ENCODE assay signal across 10 cellular contexts in genomic region chr10:117441812-117442443, GRCh38.
DNase-seq lines count a peak whose midpoint lies in the region; ATAC-seq and TF ChIP-seq lines count a peak whose summit lies in the region.
"Had no signal": no experiment of that assay in that cellular context is flagged by ENCODE, and none has a peak within 500 bp of the region (broad histone marks: within the 10 kb centered on the region; RNA-seq: fewer than 3 reads in every experiment).

No MANE protein-coding gene starts in this region.

- no peaks in the 10 kb centered on the region for H3K4me1 ChIP-seq in psoas muscle

- H3K27ac ChIP-seq in psoas muscle, result no peak overlapping the region

- TF ChIP-seq CTCF in fibroblast of villous mesenchyme (IDR thresholded peaks at IDR 0.05; ENCODE audit: insufficient read depth, low read depth, low read length) (no peak), psoas muscle (IDR thresholded peaks at IDR 0.05) (no peak), type B pancreatic cell (conservative IDR thresholded peaks at IDR 0.05) (no peak)

- no peaks in the 10 kb centered on the region for H3K36me3 ChIP-seq in psoas muscle (ENCODE audit: insufficient read depth in 1 of 2, low read depth in 1 of 2)

- no peak overlapping the region for H3K4me3 Mint-ChIP-seq in activated CD8-positive, alpha-beta T cell treated with anti-CD3 and anti-CD28 coated beads, Interleukin-2, amount 10 ng/mL, durations not matched to agents 7 days and 5 days
- H3K4me3 Mint-ChIP-seq in type B pancreatic cell, result no peak overlapping the region
- H3K4me3 Mint-ChIP-seq: naive B cell had no signal

- no peaks in the 10 kb centered on the region for H3K36me3 Mint-ChIP-seq in activated CD8-positive, alpha-beta T cell treated with anti-CD3 and anti-CD28 coated beads, Interleukin-2, amount 10 ng/mL, durations not matched to agents 7 days and 5 days (ENCODE audit: low read depth)
- no peaks in the 10 kb centered on the region for H3K36me3 Mint-ChIP-seq in type B pancreatic cell

- H3K27me3 Mint-ChIP-seq in activated CD8-positive, alpha-beta T cell treated with anti-CD3 and anti-CD28 coated beads, Interleukin-2, amount 10 ng/mL, durations not matched to agents 7 days and 5 days (ENCODE audit: low read depth), result no peaks in the 10 kb centered on the region
- H3K27me3 Mint-ChIP-seq in type B pancreatic cell, result peaks cover 7% of the 10 kb centered on the region

- H3K27ac Mint-ChIP-seq in activated CD8-positive, alpha-beta T cell treated with anti-CD3 and anti-CD28 coated beads, Interleukin-2, amount 10 ng/mL, durations not matched to agents 7 days and 5 days, result no peak overlapping the region
- H3K27ac Mint-ChIP-seq in type B pancreatic cell, result no peak overlapping the region

- intact Hi-C loops in psoas muscle (cut with DNase I), result loop anchor here in 1 of 2 donors (5.0 to 10.0 kb wide), 2 partner anchors 227 to 800 kb away; no protein-coding TSS in a partner anchor

- DNase-seq in Ammon's horn (ENCODE audit: low spot score), result peak; percentile 35
- DNase-seq in HCEC 1CT, result peak; percentile 14
- peak; percentile 70 for DNase-seq in NOMO-1 treated with dmso at 0.1 percent for 144 hours (lab: John Stamatoyannopoulos, UW; ENCODE audit: unreplicated experiment)
- DNase-seq in fibroblast of villous mesenchyme (ENCODE audit: low read depth), result peak; percentile 89
- DNase-seq in activated CD8-positive, alpha-beta T cell treated with anti-CD3 and anti-CD28 coated beads, Interleukin-2, amount 10 ng/mL, durations not matched to agents 7 days and 5 days, result no peak
- DNase-seq in psoas muscle, result no peak
- no peak for DNase-seq in type B pancreatic cell (ENCODE audit: extremely low spot score, unreplicated experiment)
- DNase-seq: naive B cell, NCI-H1694 treated with DMSO at 0.1 percent for 48 hours had no signal

- H3K9me3 Mint-ChIP-seq in activated CD8-positive, alpha-beta T cell treated with anti-CD3 and anti-CD28 coated beads, Interleukin-2, amount 10 ng/mL, durations not matched to agents 7 days and 5 days (ENCODE audit: insufficient read depth), result no peaks in the 10 kb centered on the region
- peaks cover 6% of the 10 kb centered on the region for H3K9me3 Mint-ChIP-seq in type B pancreatic cell

- no peaks in the 10 kb centered on the region for H3K9me3 ChIP-seq in psoas muscle

- H3K4me3 ChIP-seq in fibroblast of villous mesenchyme (ENCODE audit: low read depth, low read length), result no peak overlapping the region
- H3K4me3 ChIP-seq in psoas muscle, result no peak overlapping the region

- no peak for ATAC-seq in activated CD8-positive, alpha-beta T cell treated with anti-CD3 and anti-CD28 coated beads, Interleukin-2, amount 10 ng/mL, durations not matched to agents 7 days and 5 days
- ATAC-seq in psoas muscle (no peak), GM21390 (IDR thresholded peaks at IDR 0.05; ENCODE audit: unreplicated experiment) (no peak)

- 54 to 59% (median 56%) methylated on average over 6 of the region's 6 CpGs for WGBS in psoas muscle, 3 donors

- CTCF ChIA-PET in activated CD8-positive, alpha-beta T cell treated with anti-CD3 and anti-CD28 coated beads, Interleukin-2, amount 10 ng/mL, durations not matched to agents 7 days and 5 days (lab: Charles Lee), result interaction anchor here (0.6 to 2.4 kb wide), 8 partner anchors 8 to 225 kb away, joined by 3 to 11 read pairs (median 4); no protein-coding TSS in a partner anchor

- H3K4me1 Mint-ChIP-seq in activated CD8-positive, alpha-beta T cell treated with anti-CD3 and anti-CD28 coated beads, Interleukin-2, amount 10 ng/mL, durations not matched to agents 7 days and 5 days (ENCODE audit: low read depth), result no peaks in the 10 kb centered on the region
- H3K4me1 Mint-ChIP-seq in type B pancreatic cell (ENCODE audit: unreplicated experiment), result peaks cover 3% of the 10 kb centered on the region

- H3K27me3 ChIP-seq in psoas muscle (ENCODE audit: insufficient read depth in 3 of 3, low read length in 2 of 3), result peaks cover 0 to 6% (median 3%) of the 10 kb centered on the region in 3 donors

- POLR2A ChIA-PET in activated CD8-positive, alpha-beta T cell treated with anti-CD3 and anti-CD28 coated beads, Interleukin-2, amount 10 ng/mL, durations not matched to agents 7 days and 5 days (lab: Charles Lee), result no interaction called here

Comparison
In these comparisons a context has a peak if more than half of its experiments do, and no peak if none do; other contexts are left out.
1. DNase-seq: peak in Ammon's horn (single experiment), HCEC 1CT (single experiment), NOMO-1 treated with dmso at 0.1 percent for 144 hours (single experiment) and fibroblast of villous mesenchyme (single experiment); none in activated CD8-positive, alpha-beta T cell treated with anti-CD3 and anti-CD28 coated beads, Interleukin-2, amount 10 ng/mL, durations not matched to agents 7 days and 5 days (single experiment), psoas muscle (0 of 2) and type B pancreatic cell (single experiment).